In genomic region chr21:35342440-35342839, GRCh38 we compare ENCODE assay signal across 11 cellular contexts.
DNase-seq lines count a peak whose midpoint lies in the region; ATAC-seq and TF ChIP-seq lines count a peak whose summit lies in the region.
"Had no signal": no experiment of that assay in that cellular context is flagged by ENCODE, and none has a peak within 500 bp of the region (broad histone marks: within the 10 kb centered on the region; RNA-seq: fewer than 3 reads in every experiment).

No MANE protein-coding gene starts in this region.

- peaks cover 5% of the 10 kb centered on the region for H3K9me3 Mint-ChIP-seq in activated naive CD8-positive, alpha-beta T cell treated with anti-CD3 and anti-CD28 coated beads for 36 hours
- H3K9me3 Mint-ChIP-seq in glutamatergic neuron (ENCODE audit: unreplicated experiment) = peaks cover 4% of the 10 kb centered on the region

- peak; percentile 92 for ATAC-seq in GM19395 (IDR thresholded peaks at IDR 0.05; ENCODE audit: unreplicated experiment)

- H3K4me1 ChIP-seq in Peyer's patch = no peaks in the 10 kb centered on the region

- peaks cover 8% of the 10 kb centered on the region for H3K27me3 Mint-ChIP-seq in activated naive CD8-positive, alpha-beta T cell treated with anti-CD3 and anti-CD28 coated beads for 36 hours
- no peaks in the 10 kb centered on the region for H3K27me3 Mint-ChIP-seq in glutamatergic neuron (ENCODE audit: unreplicated experiment)

- H3K36me3 ChIP-seq in Peyer's patch = no peaks in the 10 kb centered on the region

- no peaks in the 10 kb centered on the region for H3K9me3 ChIP-seq in Peyer's patch

- H3K4me3 Mint-ChIP-seq in activated naive CD8-positive, alpha-beta T cell treated with anti-CD3 and anti-CD28 coated beads for 36 hours = peak overlapping the region; percentile 11
- H3K4me3 Mint-ChIP-seq in glutamatergic neuron (ENCODE audit: unreplicated experiment) = no peak overlapping the region
- H3K4me3 Mint-ChIP-seq: brain had no signal

- peaks cover 23% of the 10 kb centered on the region for H3K4me1 Mint-ChIP-seq in activated naive CD8-positive, alpha-beta T cell treated with anti-CD3 and anti-CD28 coated beads for 36 hours
- H3K4me1 Mint-ChIP-seq in glutamatergic neuron (ENCODE audit: low read depth, unreplicated experiment) = no peaks in the 10 kb centered on the region
- H3K4me1 Mint-ChIP-seq: brain had no signal

- H3K36me3 Mint-ChIP-seq in activated naive CD8-positive, alpha-beta T cell treated with anti-CD3 and anti-CD28 coated beads for 36 hours = no peaks in the 10 kb centered on the region
- peaks cover 5% of the 10 kb centered on the region for H3K36me3 Mint-ChIP-seq in glutamatergic neuron (ENCODE audit: unreplicated experiment)
- H3K36me3 Mint-ChIP-seq: brain had no signal

- TF ChIP-seq POLR2A in NB4 (IDR thresholded peaks at IDR 0.05; ENCODE audit: extremely low read depth, insufficient read length) = no peak
- TF ChIP-seq POLR2A in Peyer's patch (IDR thresholded peaks at IDR 0.05) = no peak

- H3K27ac Mint-ChIP-seq in activated naive CD8-positive, alpha-beta T cell treated with anti-CD3 and anti-CD28 coated beads for 36 hours = peak overlapping the region; percentile 80
- no peak overlapping the region for H3K27ac Mint-ChIP-seq in glutamatergic neuron (ENCODE audit: unreplicated experiment)
- H3K27ac Mint-ChIP-seq: brain had no signal

- no peak overlapping the region for H3K27ac ChIP-seq in Peyer's patch

- TF ChIP-seq CTCF in NB4 (IDR thresholded peaks at IDR 0.05; ENCODE audit: low read depth, low read length) = no peak
- no peak for TF ChIP-seq CTCF in glutamatergic neuron (IDR thresholded peaks at IDR 0.05; ENCODE audit: partially characterized antibody, unreplicated experiment)
- no peak for TF ChIP-seq CTCF in Peyer's patch (IDR thresholded peaks at IDR 0.05)

- DNase-seq in GF-D8 (lab: John Stamatoyannopoulos, UW) = peak; percentile 7
- DNase-seq in NB4 (ENCODE audit: low read depth) = peak; percentile 21
- DNase-seq in activated naive CD8-positive, alpha-beta T cell treated with anti-CD3 and anti-CD28 coated beads for 36 hours = no peak
- DNase-seq in cortex of kidney (lab: John Stamatoyannopoulos, UW) = no peak
- no peak for DNase-seq in glutamatergic neuron
- no peak for DNase-seq in Peyer's patch
- DNase-seq in HuH-7.5 (ENCODE audit: low spot score) = no peak
- DNase-seq: NCI-H345, trophoblast cell had no signal

- no peak overlapping the region for H3K4me3 ChIP-seq in NB4 (ENCODE audit: low read depth, low read length)
- no peak overlapping the region for H3K4me3 ChIP-seq in Peyer's patch

- H3K27me3 ChIP-seq in Peyer's patch = no peaks in the 10 kb centered on the region

Comparison
In these comparisons a context has a peak if more than half of its experiments do, and no peak if none do; other contexts are left out.
1. DNase-seq: peak in GF-D8 (single experiment) and NB4 (single experiment); none in activated naive CD8-positive, alpha-beta T cell treated with anti-CD3 and anti-CD28 coated beads for 36 hours (single experiment), cortex of kidney (single experiment), glutamatergic neuron (single experiment), Peyer's patch (0 of 3) and HuH-7.5 (single experiment).